8 cellular contexts compared by ENCODE assay signal in the genomic region with DNA sequence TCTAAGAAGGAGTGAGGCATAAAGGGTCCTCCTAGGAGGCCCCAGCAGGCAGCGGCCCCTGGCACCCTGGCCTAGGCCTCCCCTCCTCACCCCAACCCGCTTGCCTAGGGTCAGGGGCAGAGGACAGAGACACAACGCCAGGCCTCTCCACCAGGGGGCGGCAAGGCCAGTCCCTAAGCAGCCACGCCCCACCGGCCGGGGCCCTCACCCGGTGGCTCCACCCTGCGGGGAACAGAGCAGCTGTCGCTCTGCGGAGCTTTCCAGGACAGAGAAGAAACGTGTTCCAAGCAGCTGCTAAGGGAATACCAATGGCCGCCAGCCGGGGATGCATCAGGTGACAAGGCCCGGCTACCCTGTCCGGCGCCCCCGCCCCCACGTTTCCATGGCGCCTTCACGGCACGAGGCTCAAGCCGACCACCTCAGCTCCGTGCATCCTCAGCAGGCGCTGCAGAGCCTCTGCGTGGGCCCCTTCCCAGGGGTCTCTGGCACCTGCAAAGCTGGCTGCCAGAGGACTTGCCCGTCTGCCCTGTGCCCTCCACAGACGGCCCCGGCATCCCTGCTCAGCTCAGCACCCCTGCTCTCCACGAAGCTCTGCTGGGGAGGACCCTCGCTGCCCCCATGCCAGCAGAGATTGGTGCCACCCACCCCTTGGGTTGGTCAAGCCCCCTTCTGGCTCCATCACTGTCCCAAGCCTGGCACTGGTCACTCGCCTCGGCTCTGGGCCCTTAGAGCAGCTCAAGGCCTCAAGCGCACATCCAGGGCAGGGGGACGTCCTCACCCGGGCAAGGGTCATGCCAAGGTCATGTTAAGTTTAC. TPM values are rescaled to one million over a fixed set of nuclear protein-coding genes. Genes with fewer than 3 reads are reported as not detected.
A peak's percentile ranks its signal among the peaks of the same experiment; 100 is the strongest.
DNase-seq lines count a peak whose midpoint lies in the region; ATAC-seq and TF ChIP-seq lines count a peak whose summit lies in the region.

No MANE protein-coding gene starts in this region.

- H3K36me3 Mint-ChIP-seq in activated T-cell treated with anti-CD3 and anti-CD28 coated beads, Interleukin-2, amount 50 U/mL, for 24 hours (ENCODE audit: low read depth) = peaks cover 86% of the 10 kb centered on the region
- H3K36me3 Mint-ChIP-seq in naive thymus-derived CD4-positive, alpha-beta T cell = peaks cover 0 to 12% (median 0%) of the 10 kb centered on the region in 5 donors
- H3K36me3 Mint-ChIP-seq in stimulated activated effector memory CD8-positive, alpha-beta T cell treated with anti-CD3 and anti-CD28 coated beads, Interleukin-12 subunit alpha, Interleukin-12 subunit beta, amount 100 ng/mL, for 72 hours = peaks cover 67% of the 10 kb centered on the region

- H3K27ac Mint-ChIP-seq in activated T-cell treated with anti-CD3 and anti-CD28 coated beads, Interleukin-2, amount 50 U/mL, for 24 hours = peak overlapping the region; percentile 26
- H3K27ac Mint-ChIP-seq in naive thymus-derived CD4-positive, alpha-beta T cell = no peak overlapping the region
- H3K27ac Mint-ChIP-seq in stimulated activated effector memory CD8-positive, alpha-beta T cell treated with anti-CD3 and anti-CD28 coated beads, Interleukin-12 subunit alpha, Interleukin-12 subunit beta, amount 100 ng/mL, for 72 hours = no peak overlapping the region

- in situ Hi-C loops in ACHN (cut with HindIII; ENCODE audit: low pct_ligation_motif_present, low pct_unique_long_range_greater_than_20kb, low sequenced_read_pairs) = no loop called here

- H3K27ac ChIP-seq in esophagus squamous epithelium = peak overlapping the region in 1 of 4 donors; percentile 40
- no peak overlapping the region for H3K27ac ChIP-seq in naive thymus-derived CD4-positive, alpha-beta T cell (ENCODE audit: low read depth, low read length)

- intact Hi-C loops in esophagus squamous epithelium (cut with DNase I) = no loop called here
- intact Hi-C loops in naive thymus-derived CD4-positive, alpha-beta T cell (cut with micrococcal nuclease) = no loop called here

- POLR2A ChIA-PET in naive thymus-derived CD4-positive, alpha-beta T cell (lab: Charles Lee) = interaction anchor here (0.7 to 2.4 kb wide), 8 partner anchors 9 to 177 kb away, joined by 3 to 8 read pairs (median 4); a partner anchor contains a TSS

- H3K4me1 ChIP-seq in esophagus squamous epithelium = peaks cover 37 to 59% (median 48%) of the 10 kb centered on the region in 3 donors
- H3K4me1 ChIP-seq in naive thymus-derived CD4-positive, alpha-beta T cell (ENCODE audit: control insufficient read depth in 2 of 2, insufficient read depth in 2 of 2, low read length in 2 of 2) = peaks cover 27 to 29% of the 10 kb centered on the region in 2 donors

- no peak overlapping the region for H3K4me3 Mint-ChIP-seq in activated T-cell treated with anti-CD3 and anti-CD28 coated beads, Interleukin-2, amount 50 U/mL, for 24 hours
- H3K4me3 Mint-ChIP-seq in naive thymus-derived CD4-positive, alpha-beta T cell = peak overlapping the region in 3 of 10 donors; percentile 35 to 66 (median 58)
- H3K4me3 Mint-ChIP-seq in stimulated activated effector memory CD8-positive, alpha-beta T cell treated with anti-CD3 and anti-CD28 coated beads, Interleukin-12 subunit alpha, Interleukin-12 subunit beta, amount 100 ng/mL, for 72 hours = peak overlapping the region; percentile 9

- no peaks in the 10 kb centered on the region for H3K9me3 Mint-ChIP-seq in activated T-cell treated with anti-CD3 and anti-CD28 coated beads, Interleukin-2, amount 50 U/mL, for 24 hours
- no peaks in the 10 kb centered on the region for H3K9me3 Mint-ChIP-seq in naive thymus-derived CD4-positive, alpha-beta T cell
- H3K9me3 Mint-ChIP-seq in stimulated activated effector memory CD8-positive, alpha-beta T cell treated with anti-CD3 and anti-CD28 coated beads, Interleukin-12 subunit alpha, Interleukin-12 subunit beta, amount 100 ng/mL, for 72 hours = no peaks in the 10 kb centered on the region

- H3K27me3 Mint-ChIP-seq in activated T-cell treated with anti-CD3 and anti-CD28 coated beads, Interleukin-2, amount 50 U/mL, for 24 hours = no peaks in the 10 kb centered on the region
- H3K27me3 Mint-ChIP-seq in naive thymus-derived CD4-positive, alpha-beta T cell = no peaks in the 10 kb centered on the region

- DNase-seq in ACHN (peak; percentile 95), GM19238 (ENCODE audit: insufficient read length, low spot score) (peak; percentile 98), KG1 (lab: John Stamatoyannopoulos, UW) (peak; percentile 68), OCI-M1 (lab: John Stamatoyannopoulos, UW) (peak; percentile 94), esophagus squamous epithelium (lab: John Stamatoyannopoulos, UW) (peak; percentile 49)
- DNase-seq in activated T-cell treated with anti-CD3 and anti-CD28 coated beads, Interleukin-2, amount 50 U/mL, for 24 hours = peak; percentile 91
- DNase-seq in naive thymus-derived CD4-positive, alpha-beta T cell = peak; percentile 71 to 91 (median 83)
- peak; percentile 82 to 91 for DNase-seq in stimulated activated effector memory CD8-positive, alpha-beta T cell treated with anti-CD3 and anti-CD28 coated beads, Interleukin-12 subunit alpha, Interleukin-12 subunit beta, amount 100 ng/mL, for 72 hours (ENCODE audit: low spot score in 2 of 2)

- H3K4me3 ChIP-seq in esophagus squamous epithelium = peak overlapping the region in 2 of 4 donors; percentile 16 to 49
- no peak overlapping the region for H3K4me3 ChIP-seq in naive thymus-derived CD4-positive, alpha-beta T cell (ENCODE audit: low read length)

- peaks cover 47% of the 10 kb centered on the region for H3K4me1 Mint-ChIP-seq in activated T-cell treated with anti-CD3 and anti-CD28 coated beads, Interleukin-2, amount 50 U/mL, for 24 hours (ENCODE audit: low read depth)
- peaks cover 20 to 41% (median 30%) of the 10 kb centered on the region in 7 donors for H3K4me1 Mint-ChIP-seq in naive thymus-derived CD4-positive, alpha-beta T cell
- peaks cover 50% of the 10 kb centered on the region for H3K4me1 Mint-ChIP-seq in stimulated activated effector memory CD8-positive, alpha-beta T cell treated with anti-CD3 and anti-CD28 coated beads, Interleukin-12 subunit alpha, Interleukin-12 subunit beta, amount 100 ng/mL, for 72 hours

- H3K36me3 ChIP-seq in esophagus squamous epithelium = peaks cover 34 to 57% (median 39%) of the 10 kb centered on the region in 3 donors
- peaks cover 0 to 46% (median 5%) of the 10 kb centered on the region in 3 experiments for H3K36me3 ChIP-seq in naive thymus-derived CD4-positive, alpha-beta T cell (ENCODE audit: control insufficient read depth in 2 of 3, insufficient read depth in 3 of 3, low read length in 3 of 3)

- TF ChIP-seq CTCF in esophagus squamous epithelium (IDR thresholded peaks at IDR 0.05) = peak; percentile 83 to 97 (median 94)

- WGBS in esophagus squamous epithelium, 2 donors = 42% methylated on average over 2 of the region's 36 CpGs; no CpG with 5 or more reads in 1 of the 2 donors

- CTCF ChIA-PET in naive thymus-derived CD4-positive, alpha-beta T cell (lab: Charles Lee) = interaction anchor here (0.6 to 1.7 kb wide), 9 partner anchors 18 to 803 kb away, joined by 3 to 11 read pairs (median 3); a partner anchor contains a TSS

- H3K27me3 ChIP-seq in esophagus squamous epithelium = no peaks in the 10 kb centered on the region
- no peaks in the 10 kb centered on the region for H3K27me3 ChIP-seq in naive thymus-derived CD4-positive, alpha-beta T cell (ENCODE audit: control insufficient read depth in 2 of 2, insufficient read depth in 2 of 2, low read length in 2 of 2)

- ATAC-seq in naive thymus-derived CD4-positive, alpha-beta T cell = peak; percentile 98
- ATAC-seq in stimulated activated effector memory CD8-positive, alpha-beta T cell treated with anti-CD3 and anti-CD28 coated beads, Interleukin-12 subunit alpha, Interleukin-12 subunit beta, amount 100 ng/mL, for 72 hours = peak; percentile 92

- no peaks in the 10 kb centered on the region for H3K9me3 ChIP-seq in esophagus squamous epithelium
- H3K9me3 ChIP-seq in naive thymus-derived CD4-positive, alpha-beta T cell (ENCODE audit: control insufficient read depth in 2 of 3, low read length in 3 of 3) = no peaks in the 10 kb centered on the region

- no peak for TF ChIP-seq POLR2A in esophagus squamous epithelium (IDR thresholded peaks at IDR 0.05)

RNA-seq across cellular contexts. Expression of a gene that starts 5.6 kb away (rescaled TPM):
- total RNA-seq in esophagus squamous epithelium = 10 to 100 TPM; 31.3 to 56.1 (median 40.9) TPM
- total RNA-seq in naive thymus-derived CD4-positive, alpha-beta T cell = 10 to 100 TPM; 44.3 to 63.2 (median 49.8) TPM
- polyA plus RNA-seq in naive thymus-derived CD4-positive, alpha-beta T cell = 1 to 10 TPM; 1.9 to 9.4 TPM

RNA-seq across cellular contexts. Expression of a gene that starts 14.3 kb away (rescaled TPM):
- 1 to 10 TPM in 2 of 4 donors, under 1 TPM in 1, not detected in 1; 0.38 to 1.0 (median 1.0) TPM for total RNA-seq in esophagus squamous epithelium
- total RNA-seq in naive thymus-derived CD4-positive, alpha-beta T cell = 1 to 10 TPM in 2 of 5 experiments, under 1 TPM in 3; 0.49 to 8.8 (median 0.80) TPM
- 1 to 10 TPM in 1 of 2 donors, under 1 TPM in 1; 0.92 to 1.6 TPM for polyA plus RNA-seq in naive thymus-derived CD4-positive, alpha-beta T cell

RNA-seq across cellular contexts. Expression of a gene that starts 15.6 kb away (rescaled TPM):
- total RNA-seq in esophagus squamous epithelium = under 1 TPM in 1 of 4 donors, not detected in 3; 0.48 TPM
- 1 to 10 TPM in 1 of 5 experiments, under 1 TPM in 1, not detected in 3; 0.53 to 1.7 TPM for total RNA-seq in naive thymus-derived CD4-positive, alpha-beta T cell
- not detected for polyA plus RNA-seq in naive thymus-derived CD4-positive, alpha-beta T cell

RNA-seq across cellular contexts. Expression of a gene that starts 20.0 kb away (rescaled TPM):
- 10 to 100 TPM in 2 of 4 donors, 1 to 10 TPM in 2; 5.6 to 30.4 (median 13.6) TPM for total RNA-seq in esophagus squamous epithelium
- total RNA-seq in naive thymus-derived CD4-positive, alpha-beta T cell = 10 to 100 TPM; 14.0 to 28.2 (median 18.1) TPM
- 10 to 100 TPM; 19.6 to 30.8 TPM for polyA plus RNA-seq in naive thymus-derived CD4-positive, alpha-beta T cell

RNA-seq across cellular contexts. Expression of a gene that starts 22.7 kb away (rescaled TPM):
- 10 to 100 TPM; 11.6 to 31.7 (median 16.5) TPM for total RNA-seq in esophagus squamous epithelium
- total RNA-seq in naive thymus-derived CD4-positive, alpha-beta T cell = 1 to 10 TPM; 2.5 to 3.8 (median 3.6) TPM
- polyA plus RNA-seq in naive thymus-derived CD4-positive, alpha-beta T cell = under 1 TPM; 0.33 to 0.56 TPM
